ENCODE assay signal across 30 cellular contexts in genomic region chr3:4765212-4765611, GRCh38.
"Had no signal": no experiment of that assay in that cellular context is flagged by ENCODE, and none has a peak within 500 bp of the region (broad histone marks: within the 10 kb centered on the region; RNA-seq: fewer than 3 reads in every experiment).

No MANE protein-coding gene starts in this region.

- H3K36me3 ChIP-seq: brain microvascular endothelial cell, cardiac muscle cell, SJCRH30 had no signal

- H3K4me1 ChIP-seq: SJCRH30 had no signal

- ATAC-seq: activated CD8-positive, alpha-beta memory T cell treated with anti-CD3 and anti-CD28 coated beads, Interleukin-2, amount 10 ng/mL, durations not matched to agents 7 days and 5 days; Panc1; T-helper 17 cell; WTC11 had no signal

- H3K27ac Mint-ChIP-seq: activated CD4-positive, alpha-beta T cell treated with anti-CD3 and anti-CD28 coated beads, Interleukin-2, amount 10 ng/mL, durations not matched to agents 24 days and 14 days; activated CD8-positive, alpha-beta memory T cell treated with anti-CD3 and anti-CD28 coated beads, Interleukin-2, amount 10 ng/mL, durations not matched to agents 7 days and 5 days; activated naive CD4-positive, alpha-beta T cell treated with anti-CD3 and anti-CD28 coated beads for 36 hours; activated naive CD8-positive, alpha-beta T cell; activated T-cell treated with anti-CD3 and anti-CD28 coated beads, Interleukin-2, amount 50 U/mL, for 24 hours; activated T-helper 1 cell treated with anti-CD3 and anti-CD28 coated beads, Interleukin-12 subunit alpha, Interleukin-12 subunit beta, Interleukin-2, Interleukin-4 antibody, amounts not matched to agents 30 ng/mL and 10 ng/mL and 1 ng/mL, durations not matched to agents 14 hours and 24 hours and 36 hours; T-helper 17 cell; WTC11 had no signal

- H3K9me3 Mint-ChIP-seq: activated naive CD4-positive, alpha-beta T cell treated with anti-CD3 and anti-CD28 coated beads for 36 hours had no signal

- H3K9me3 ChIP-seq: SJCRH30, SK-N-SH had no signal

- DNase-seq: activated CD4-positive, alpha-beta T cell treated with anti-CD3 and anti-CD28 coated beads for 1 hour; activated CD4-positive, alpha-beta T cell treated with anti-CD3 and anti-CD28 coated beads, Interleukin-2, amount 10 ng/mL, durations not matched to agents 24 days and 14 days; activated CD4-positive, alpha-beta T cell treated with anti-CD3 and anti-CD28 coated beads, Interleukin-2, amount 50 U/mL, for 48 hours; activated CD8-positive, alpha-beta memory T cell treated with anti-CD3 and anti-CD28 coated beads, Interleukin-2, amount 10 ng/mL, durations not matched to agents 7 days and 5 days; activated effector memory CD4-positive, alpha-beta T cell treated with anti-CD3 and anti-CD28 coated beads, Interleukin-2, amount 50 U/mL, for 16 hours; activated naive CD4-positive, alpha-beta T cell treated with anti-CD3 and anti-CD28 coated beads for 36 hours; activated T-cell treated with anti-CD3 and anti-CD28 coated beads, Interleukin-2, amount 50 U/mL, for 24 hours; brain microvascular endothelial cell; KG1; NCI-H1092 treated with DMSO at 0.1 percent for 48 hours; NCI-H1417 treated with DMSO at 0.1 percent for 48 hours; NCI-H1694 treated with DMSO at 0.1 percent for 48 hours; NCI-H2029 treated with DMSO at 0.1 percent for 48 hours; NCI-H345; NCI-H510A treated with DMSO at 0.1 percent for 48 hours; NCI-H69; NK-92 treated with Interleukin-12 subunit alpha and Interleukin-12 subunit beta, amount 100 ng/mL, for 24 hours; OCI-M1; Right ventricle myocardium superior; SJCRH30; SK-N-SH; SW 1271; T-helper 17 cell; T-helper 9 cell had no signal

- H3K4me2 ChIP-seq: SK-N-SH had no signal

- H3K4me3 Mint-ChIP-seq: activated CD4-positive, alpha-beta T cell treated with anti-CD3 and anti-CD28 coated beads, Interleukin-2, amount 10 ng/mL, durations not matched to agents 24 days and 14 days; activated CD8-positive, alpha-beta memory T cell treated with anti-CD3 and anti-CD28 coated beads, Interleukin-2, amount 10 ng/mL, durations not matched to agents 7 days and 5 days; activated naive CD4-positive, alpha-beta T cell treated with anti-CD3 and anti-CD28 coated beads for 36 hours; activated naive CD8-positive, alpha-beta T cell; activated T-cell treated with anti-CD3 and anti-CD28 coated beads, Interleukin-2, amount 50 U/mL, for 24 hours; activated T-helper 1 cell treated with anti-CD3 and anti-CD28 coated beads, Interleukin-12 subunit alpha, Interleukin-12 subunit beta, Interleukin-2, Interleukin-4 antibody, amounts not matched to agents 30 ng/mL and 10 ng/mL and 1 ng/mL, durations not matched to agents 14 hours and 24 hours and 36 hours; T-helper 17 cell; WTC11 had no signal

- H3K27me3 ChIP-seq: brain microvascular endothelial cell, cardiac muscle cell, SJCRH30 had no signal

- H3K4me3 ChIP-seq: cardiac muscle cell, SJCRH30 had no signal

- H3K4me1 Mint-ChIP-seq: activated CD8-positive, alpha-beta memory T cell treated with anti-CD3 and anti-CD28 coated beads, Interleukin-2, amount 10 ng/mL, durations not matched to agents 7 days and 5 days; T-helper 17 cell; WTC11 had no signal

- H3K9ac ChIP-seq: SK-N-SH had no signal

- H3K27me3 Mint-ChIP-seq: activated CD4-positive, alpha-beta T cell treated with anti-CD3 and anti-CD28 coated beads, Interleukin-2, amount 10 ng/mL, durations not matched to agents 24 days and 14 days; activated CD8-positive, alpha-beta memory T cell treated with anti-CD3 and anti-CD28 coated beads, Interleukin-2, amount 10 ng/mL, durations not matched to agents 7 days and 5 days; activated naive CD8-positive, alpha-beta T cell; activated T-cell treated with anti-CD3 and anti-CD28 coated beads, Interleukin-2, amount 50 U/mL, for 24 hours; T-helper 17 cell had no signal

- H3K27ac ChIP-seq: brain microvascular endothelial cell, cardiac muscle cell, RWPE1, SJCRH30 had no signal
